ENCODE assay signal across 1 cellular context in genomic region chr12:62834406-62834805, GRCh38.
TF ChIP-seq lines count a peak whose summit lies in the region.

No MANE protein-coding gene starts in this region.

TF ChIP-seq in SK-N-SH treated with all-trans-retinoic acid at 6 μM for 48 hours, 23 proteins besides CTCF, POLR2A, EP300 and RAD21 (continued from another document):
- TF ChIP-seq POU6F1 (CRISPR knock-in tag; IDR thresholded peaks at IDR 0.05; ENCODE audit: borderline replicate concordance, low read depth): no peak
- TF ChIP-seq BACH2 (CRISPR knock-in tag; IDR thresholded peaks at IDR 0.05; ENCODE audit: borderline replicate concordance): no peak
- no peak for TF ChIP-seq TOX (CRISPR knock-in tag; IDR thresholded peaks at IDR 0.05; ENCODE audit: borderline replicate concordance)
